In genomic region chr2:202375611-202376408, GRCh38 we compare ENCODE assay signal across 8 cellular contexts. TPM values are rescaled to one million over a fixed set of nuclear protein-coding genes. Genes with fewer than 3 reads are reported as not detected.
DNase-seq lines count a peak whose midpoint lies in the region; FAIRE-seq and TF ChIP-seq lines count a peak whose summit lies in the region.

TSS of gene BMPR2 (plus strand) at chr2:202376327. CDS start at chr2:202377475, 1,148 bp downstream.

- H3K4me1 ChIP-seq in ES-I3 (ENCODE audit: insufficient read depth, low read length) (0 out of 2 replicates have a peak, but pooled peaks cover 3% of the 10 kb centered on the region), HAP-1 (no peaks in the 10 kb centered on the region; the same call in none of the 2 replicates), MM.1S (ENCODE audit: low read length) (peaks cover 10% of the 10 kb centered on the region; the same call in 1 of the 2 replicates), neuronal stem cell (ENCODE audit: control insufficient read depth in 2 of 2, insufficient read depth in 1 of 2, low read depth in 1 of 2, low read length in 2 of 2) (peaks cover 4 to 5% of the 10 kb centered on the region in 2 donors), subcutaneous abdominal adipose tissue (ENCODE audit: control insufficient read depth in 5 of 5, insufficient read depth in 5 of 5, low read length in 5 of 5) (peaks cover 0 to 33% (median 28%) of the 10 kb centered on the region in 5 donors)

- peak within 1 kb of the TSS; percentile 12 for H3K14ac ChIP-seq in neuronal stem cell (ENCODE audit: low read length)

- peak within 1 kb of the TSS; percentile 85 for H3K23ac ChIP-seq in neuronal stem cell (ENCODE audit: low read depth, low read length, poor library complexity)

- H3K9me3 ChIP-seq in ES-I3 (ENCODE audit: control insufficient read depth, insufficient read depth, low read length) (no peaks in the 10 kb centered on the region), HAP-1 (no peaks in the 10 kb centered on the region), MM.1S (replicated peaks; ENCODE audit: insufficient read depth, low read length) (no peaks in the 10 kb centered on the region), neuronal stem cell (replicated peaks in 1 of 2; ENCODE audit: control insufficient read depth in 2 of 2, insufficient read depth in 1 of 2, low read depth in 1 of 2, low read length in 2 of 2) (no peaks in the 10 kb centered on the region), subcutaneous abdominal adipose tissue (ENCODE audit: control insufficient read depth in 5 of 5, low read length in 5 of 5) (no peaks in the 10 kb centered on the region)

- peaks cover 13% of the 10 kb centered on the region; the same call in 1 of the 2 replicates for H3F3A ChIP-seq in MM.1S (ENCODE audit: insufficient read depth, low read length)

- H3K4me2 ChIP-seq in MM.1S (ENCODE audit: low read depth, low read length) (peak within 1 kb of the TSS; percentile 93), neuronal stem cell (ENCODE audit: insufficient read depth, low read length, poor library complexity, severe bottlenecking) (peak within 1 kb of the TSS; percentile 80)

- H3K79me1 ChIP-seq in neuronal stem cell (ENCODE audit: low read depth, low read length), result no peaks in the 10 kb centered on the region

- H3K9me2 ChIP-seq in MM.1S (replicated peaks; ENCODE audit: insufficient read depth, low read length), result no peaks in the 10 kb centered on the region

- H3K27me3 ChIP-seq in HAP-1 (ENCODE audit: low read depth) (no peaks in the 10 kb centered on the region), MM.1S (replicated peaks; ENCODE audit: insufficient read depth, low read length) (peaks cover 16% of the 10 kb centered on the region), neuronal stem cell (ENCODE audit: control insufficient read depth in 3 of 3, insufficient read depth in 3 of 3, low read depth in 1 of 3, low read length in 3 of 3) (no peaks in the 10 kb centered on the region), subcutaneous abdominal adipose tissue (ENCODE audit: control insufficient read depth in 5 of 5, insufficient read depth in 4 of 5, low read length in 5 of 5) (no peaks in the 10 kb centered on the region)

- no peaks in the 10 kb centered on the region for H3K36me3 ChIP-seq in ES-I3 (ENCODE audit: insufficient read depth, low read length)
- no peaks in the 10 kb centered on the region for H3K36me3 ChIP-seq in HAP-1 (replicated peaks)
- no peaks in the 10 kb centered on the region for H3K36me3 ChIP-seq in MM.1S (replicated peaks; ENCODE audit: insufficient read depth, low read length)
- no peaks in the 10 kb centered on the region for H3K36me3 ChIP-seq in neuronal stem cell (replicated peaks in 1 of 2; ENCODE audit: control insufficient read depth in 2 of 2, insufficient read depth in 2 of 2, low read length in 2 of 2)
- H3K36me3 ChIP-seq in subcutaneous abdominal adipose tissue (ENCODE audit: control insufficient read depth in 5 of 5, insufficient read depth in 5 of 5, low read length in 5 of 5), result no peaks in the 10 kb centered on the region

- no peaks in the 10 kb centered on the region for H4K20me1 ChIP-seq in MM.1S (ENCODE audit: insufficient read depth, low read length)

- no peak for FAIRE-seq in frontal cortex (lab: Jason Lieb, UNC)

- peak within 1 kb of the TSS; percentile 78 for H2BK15ac ChIP-seq in neuronal stem cell (ENCODE audit: low read length)

- no peak within 1 kb of the TSS for H4K91ac ChIP-seq in neuronal stem cell (ENCODE audit: low read depth, low read length, poor library complexity)

- H2AFZ ChIP-seq in MM.1S (ENCODE audit: low read length) (peak within 1 kb of the TSS; percentile 93), neuronal stem cell (ENCODE audit: low read length) (peak within 1 kb of the TSS; percentile 89)

- H3K4ac ChIP-seq in neuronal stem cell (ENCODE audit: low read length), result no peak within 1 kb of the TSS

- H3K9ac ChIP-seq in ES-I3 (ENCODE audit: low read depth, low read length) (peak within 1 kb of the TSS; percentile 90), MM.1S (ENCODE audit: low read length) (peak within 1 kb of the TSS; percentile 62), neuronal stem cell (ENCODE audit: low read depth, low read length, poor library complexity) (peak within 1 kb of the TSS; percentile 91), subcutaneous abdominal adipose tissue (ENCODE audit: low read length in 5 of 5) (peak within 1 kb of the TSS; percentile 89 to 97 (median 93))

- H2BK5ac ChIP-seq in neuronal stem cell (ENCODE audit: low read length), result peak within 1 kb of the TSS; percentile 89

- H3K4me3 ChIP-seq in HAP-1 (peak within 1 kb of the TSS; percentile 95), MM.1S (ENCODE audit: low read length) (peak within 1 kb of the TSS; percentile 99), neuronal stem cell (ENCODE audit: low read length in 2 of 2) (peak within 1 kb of the TSS; percentile 85 to 97), subcutaneous abdominal adipose tissue (ENCODE audit: low read depth in 1 of 5, low read length in 5 of 5) (peak within 1 kb of the TSS; percentile 86 to 99 (median 93))

- peak within 1 kb of the TSS; percentile 95 for H3K18ac ChIP-seq in neuronal stem cell (ENCODE audit: low read length)

- no peak within 1 kb of the TSS for H2BK12ac ChIP-seq in neuronal stem cell (ENCODE audit: low read length)

- no peak within 1 kb of the TSS for H2AK5ac ChIP-seq in neuronal stem cell (ENCODE audit: low read depth, low read length)

- DNase-seq in HAP-1 (ENCODE audit: low spot score in 2 of 2) (peak; percentile 87 to 92), MM.1S (peak; percentile 86), SIG-M5 treated with dmso at 0.1 percent for 504 hours (lab: John Stamatoyannopoulos, UW; ENCODE audit: unreplicated experiment) (peak; percentile 86), frontal cortex (ENCODE audit: low spot score in 2 of 2) (peak; percentile 75 to 82), neuronal stem cell (ENCODE audit: low spot score) (peak; percentile 90)
- peak; percentile 81 for DNase-seq in activated naive CD4-positive, alpha-beta T cell treated with Interleukin-2 at 50 U/mL for 16 hours

- no peak for TF ChIP-seq CTCF in MM.1S (IDR thresholded peaks at IDR 0.05; ENCODE audit: low read length)

- WGBS in neuronal stem cell (ENCODE audit: extremely low coverage in 2 of 2, insufficient read length in 2 of 2, insufficient replicate concordance in 1 of 2), 2 donors, result no CpG with 5 or more reads among the region's 70 CpGs

- H3K27ac ChIP-seq in MM.1S (ENCODE audit: low read length) (peak within 1 kb of the TSS; percentile 28; the same call in 1 of the 2 replicates), neuronal stem cell (replicated peaks; ENCODE audit: low read length) (peak within 1 kb of the TSS; percentile 90), subcutaneous abdominal adipose tissue (ENCODE audit: low read depth, low read length) (peak within 1 kb of the TSS; percentile 96)

- no peak within 1 kb of the TSS for H4K8ac ChIP-seq in neuronal stem cell (ENCODE audit: low read depth, low read length)

- H2BK120ac ChIP-seq in neuronal stem cell (ENCODE audit: low read depth, low read length), result no peak within 1 kb of the TSS

- in situ Hi-C loops in HAP-1 (cut with MboI; ENCODE audit: low sequenced_read_pairs), result no loop called here

- H3K79me2 ChIP-seq in MM.1S (ENCODE audit: low read length), result peaks cover 12% of the 10 kb centered on the region; the same call in 1 of the 2 replicates

RNA-seq across cellular contexts. Expression of gene BMPR2, which starts in this region (rescaled TPM):
- total RNA-seq in frontal cortex, result 74.6 TPM
- 6.5 TPM for polyA plus RNA-seq in neuronal stem cell (2013, experiment 1 of 2)
- 6.5 TPM for polyA plus RNA-seq in neuronal stem cell (2013, experiment 2 of 2)

Comparison
In these comparisons a context has a peak if more than half of its experiments do, and no peak if none do; other contexts are left out.
1. Peak in every context shown above with its lines: DNase-seq, H3K4me3 ChIP-seq and H3K27ac ChIP-seq.
2. H3K27ac ChIP-seq: peak in every context shown above with its lines; median percentile 96 in subcutaneous abdominal adipose tissue; 90 in neuronal stem cell; 28 in MM.1S.